In the genomic region with DNA sequence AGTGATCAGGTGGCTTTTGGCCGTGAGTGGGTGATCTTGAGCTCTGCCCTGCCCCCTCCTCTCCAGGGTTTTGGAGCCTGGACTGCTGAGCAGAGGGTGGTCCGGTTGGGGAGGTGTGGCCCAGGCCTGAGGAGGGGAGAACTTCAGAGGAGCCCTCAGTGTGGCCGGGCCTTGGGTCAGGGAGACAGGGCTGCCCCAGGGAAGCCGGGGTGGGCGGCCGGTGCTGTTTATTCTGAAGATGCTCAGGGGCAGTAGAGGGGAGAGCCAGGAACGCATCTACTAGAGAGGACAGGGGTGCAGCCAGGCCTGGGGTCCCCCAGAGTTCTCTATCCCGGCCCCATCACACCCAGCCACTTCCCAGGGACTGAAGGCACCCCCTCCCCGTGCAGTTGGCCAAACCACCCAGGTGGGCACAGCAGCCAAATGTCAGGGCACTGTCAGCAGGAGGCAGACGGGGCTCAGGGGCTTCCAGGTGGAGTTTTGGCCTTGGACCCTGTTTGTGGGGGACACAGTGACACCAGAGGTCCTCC, we compare ENCODE assay signal across 10 cellular contexts. TPM values are rescaled to one million over a fixed set of nuclear protein-coding genes. Genes with fewer than 3 reads are reported as not detected.
DNase-seq lines count a peak whose midpoint lies in the region; ATAC-seq, FAIRE-seq and TF ChIP-seq lines count a peak whose summit lies in the region.
"Had no signal": no experiment of that assay in that cellular context is flagged by ENCODE, and none has a peak within 500 bp of the region (broad histone marks: within the 10 kb centered on the region; RNA-seq: fewer than 3 reads in every experiment).

No MANE protein-coding gene starts in this region.

- H3K4me2 ChIP-seq in Karpas-422 (ENCODE audit: low read depth, low read length, poor library complexity, severe bottlenecking) = peak overlapping the region; percentile 65

- no peak overlapping the region for H2AFZ ChIP-seq in Karpas-422 (ENCODE audit: low read length)

- no peaks in the 10 kb centered on the region for H4K20me1 ChIP-seq in Karpas-422 (ENCODE audit: insufficient read depth, low read depth, low read length)

- TF ChIP-seq CTCF in astrocyte of the spinal cord (IDR thresholded peaks at IDR 0.05; ENCODE audit: low read depth, low read length) = no peak
- no peak for TF ChIP-seq CTCF in natural killer cell (IDR thresholded peaks at IDR 0.05)
- TF ChIP-seq CTCF in vagina (IDR thresholded peaks at IDR 0.05) = no peak

- H3K4me1 Mint-ChIP-seq in CD8-positive, alpha-beta memory T cell = peaks cover 7 to 22% (median 9%) of the 10 kb centered on the region in 3 donors
- H3K4me1 Mint-ChIP-seq in natural killer cell = peaks cover 7 to 16% of the 10 kb centered on the region in 2 donors

- H3K4me3 Mint-ChIP-seq in CD8-positive, alpha-beta memory T cell = peak overlapping the region; percentile 34 to 77 (median 71)
- H3K4me3 Mint-ChIP-seq in natural killer cell = peak overlapping the region; percentile 85

- CTCF ChIA-PET in CD8-positive, alpha-beta memory T cell (lab: Charles Lee) = no interaction called here

- H3K27ac Mint-ChIP-seq in CD8-positive, alpha-beta memory T cell = no peak overlapping the region
- H3K27ac Mint-ChIP-seq in natural killer cell = no peak overlapping the region

- H3K36me3 Mint-ChIP-seq in CD8-positive, alpha-beta memory T cell = no peaks in the 10 kb centered on the region
- H3K36me3 Mint-ChIP-seq in natural killer cell = no peaks in the 10 kb centered on the region

- no peaks in the 10 kb centered on the region for H3K9me2 ChIP-seq in Karpas-422 (replicated peaks; ENCODE audit: insufficient read depth, low read length)

- in situ Hi-C loops in astrocyte of the spinal cord (cut with HindIII; ENCODE audit: low sequenced_read_pairs) = no loop called here

- no peaks in the 10 kb centered on the region for H3K27me3 ChIP-seq in CD8-positive, alpha-beta memory T cell (ENCODE audit: insufficient read depth, low read length, poor library complexity, severe bottlenecking)
- no peaks in the 10 kb centered on the region for H3K27me3 ChIP-seq in Karpas-422 (ENCODE audit: low read length)
- no peaks in the 10 kb centered on the region for H3K27me3 ChIP-seq in vagina

- H3K4me3 ChIP-seq in CD8-positive, alpha-beta memory T cell (ENCODE audit: low read length) = no peak overlapping the region
- H3K4me3 ChIP-seq in Karpas-422 (ENCODE audit: low read length) (peak overlapping the region; percentile 61), astrocyte of the spinal cord (ENCODE audit: low read depth, low read length) (peak overlapping the region; percentile 21), vagina (no peak overlapping the region)

- peaks cover 9% of the 10 kb centered on the region for H3K4me1 ChIP-seq in CD8-positive, alpha-beta memory T cell (ENCODE audit: insufficient read depth, low read length)
- H3K4me1 ChIP-seq in Karpas-422 (ENCODE audit: low read length) = peaks cover 25% of the 10 kb centered on the region
- H3K4me1 ChIP-seq in vagina = peaks cover 13% of the 10 kb centered on the region

- POLR2A ChIA-PET in CD8-positive, alpha-beta memory T cell (lab: Charles Lee) = no interaction called here

- intact Hi-C loops in natural killer cell (cut with micrococcal nuclease) = loop anchor here (1.0 kb wide), 1 partner anchor 104 kb away; no protein-coding TSS in a partner anchor
- intact Hi-C loops in vagina (cut with DNase I) = no loop called here

- H3K27ac ChIP-seq in CD8-positive, alpha-beta memory T cell (ENCODE audit: low read depth, low read length) = no peak overlapping the region
- H3K27ac ChIP-seq in Karpas-422 (ENCODE audit: low read length) = no peak overlapping the region
- no peak overlapping the region for H3K27ac ChIP-seq in vagina

- no peaks in the 10 kb centered on the region for H3K36me3 ChIP-seq in CD8-positive, alpha-beta memory T cell (ENCODE audit: insufficient read depth, low read length)
- H3K36me3 ChIP-seq in Karpas-422 (ENCODE audit: insufficient read depth, low read length) = no peaks in the 10 kb centered on the region
- no peaks in the 10 kb centered on the region for H3K36me3 ChIP-seq in vagina

- H3K9me3 ChIP-seq in CD8-positive, alpha-beta memory T cell (ENCODE audit: low read length) = no peaks in the 10 kb centered on the region
- H3K9me3 ChIP-seq in Karpas-422 (ENCODE audit: low read length) (no peaks in the 10 kb centered on the region), vagina (no peaks in the 10 kb centered on the region)

- DNase-seq in CD8-positive, alpha-beta memory T cell = peak in 1 of 5 donors; percentile 43
- DNase-seq in Karpas-422 = no peak
- no peak for DNase-seq in astrocyte of the spinal cord (ENCODE audit: low read depth, low spot score)
- no peak for DNase-seq in natural killer cell
- no peak for DNase-seq in GM19239 (ENCODE audit: insufficient read length, low spot score)
- DNase-seq in vagina (ENCODE audit: extremely low spot score in 2 of 2) = no peak
- no peak for DNase-seq in GM12891 (ENCODE audit: insufficient read length, low spot score)

- H3K27me3 Mint-ChIP-seq in CD8-positive, alpha-beta memory T cell = peaks cover 9 to 18% of the 10 kb centered on the region in 2 donors
- H3K27me3 Mint-ChIP-seq in natural killer cell (ENCODE audit: low read depth in 2 of 2) = peaks cover 0 to 8% of the 10 kb centered on the region in 2 donors

- TF ChIP-seq POLR2A in vagina (IDR thresholded peaks at IDR 0.05) = no peak
- TF ChIP-seq POLR2A in GM12891 (IDR thresholded peaks at IDR 0.05; ENCODE audit: low read depth, low read length) = no peak

- H3K9ac ChIP-seq in Karpas-422 (ENCODE audit: low read length) = peak overlapping the region; percentile 61

- ATAC-seq in natural killer cell (no peak), HG02973 (IDR thresholded peaks at IDR 0.05; ENCODE audit: unreplicated experiment) (no peak)

- no peaks in the 10 kb centered on the region for H3K79me2 ChIP-seq in Karpas-422 (ENCODE audit: low read length)

- H3K9me3 Mint-ChIP-seq in CD8-positive, alpha-beta memory T cell = no peaks in the 10 kb centered on the region
- no peaks in the 10 kb centered on the region for H3K9me3 Mint-ChIP-seq in natural killer cell

- FAIRE-seq in GM19239 (lab: Jason Lieb, UNC) = no peak
- FAIRE-seq in GM12891 (lab: Jason Lieb, UNC) = no peak

TF ChIP-seq in GM12891, 5 proteins besides CTCF, POLR2A, EP300 and RAD21:
- TF ChIP-seq PAX5 (IDR thresholded peaks at IDR 0.05; ENCODE audit: insufficient read depth, low read length, severe bottlenecking) (no peak), POLR2AphosphoS5 (IDR thresholded peaks at IDR 0.05; ENCODE audit: low read depth, low read length) (no peak)

RNA-seq across cellular contexts. Expression of a gene that starts 1.0 kb away (rescaled TPM):
- total RNA-seq in CD8-positive, alpha-beta memory T cell = under 1 TPM in 1 of 2 experiments, not detected in 1; 0.24 TPM
- polyA plus RNA-seq in CD8-positive, alpha-beta memory T cell = not detected
- 2.8 and 4.1 TPM in 2 replicates for total RNA-seq in Karpas-422 (2014; rRNA removed; shearing (Covaris generic); ENCODE audit: low replicate concordance)
- 1 to 10 TPM in 2 of 3 donors, under 1 TPM in 1; 0.33 to 4.8 (median 4.3) TPM for total RNA-seq in natural killer cell
- total RNA-seq in vagina = not detected
- polyA plus RNA-seq in GM12891 (2012; ENCODE audit: low read depth, missing spikeins) = not detected
- total RNA-seq: T-helper 1 cell treated with Interleukin-12 subunit alpha and Interleukin-12 subunit beta and Interleukin-4 antibody, amounts not matched to agents 30 ng/mL and 1 ng/mL, for 36 hours had no signal
- polyA plus RNA-seq: neural cell had no signal

RNA-seq across cellular contexts. Expression of a gene that starts 21.3 kb away (rescaled TPM):
- total RNA-seq in CD8-positive, alpha-beta memory T cell = not detected
- not detected for polyA plus RNA-seq in CD8-positive, alpha-beta memory T cell
- total RNA-seq in Karpas-422 (2014; rRNA removed; shearing (Covaris generic); ENCODE audit: low replicate concordance) = not detected in 2 replicates
- not detected for total RNA-seq in natural killer cell
- 0.25 TPM for total RNA-seq in vagina
- not detected for polyA plus RNA-seq in GM12891 (2012; ENCODE audit: low read depth, missing spikeins)
- total RNA-seq: T-helper 1 cell treated with Interleukin-12 subunit alpha and Interleukin-12 subunit beta and Interleukin-4 antibody, amounts not matched to agents 30 ng/mL and 1 ng/mL, for 36 hours had no signal
- polyA plus RNA-seq: neural cell had no signal

RNA-seq across cellular contexts. Expression of a gene that starts 43.8 kb away (rescaled TPM):
- total RNA-seq in CD8-positive, alpha-beta memory T cell = 10 to 100 TPM; 61.9 to 66.2 TPM
- polyA plus RNA-seq in CD8-positive, alpha-beta memory T cell = 39.7 TPM
- 36.8 and 50.7 TPM in 2 replicates for total RNA-seq in Karpas-422 (2014; rRNA removed; shearing (Covaris generic); ENCODE audit: low replicate concordance)
- total RNA-seq in natural killer cell (100 to 1,000 TPM; 146 to 200 (median 183) TPM), vagina (62.6 TPM)
- 23.0 TPM for polyA plus RNA-seq in GM12891 (2012; ENCODE audit: low read depth, missing spikeins)

RNA-seq across cellular contexts. Expression of a gene that starts 59.6 kb away (rescaled TPM):
- total RNA-seq in CD8-positive, alpha-beta memory T cell = not detected
- not detected for polyA plus RNA-seq in CD8-positive, alpha-beta memory T cell
- 1.0 TPM in 2 replicates for total RNA-seq in Karpas-422 (2014; rRNA removed; shearing (Covaris generic); ENCODE audit: low replicate concordance)
- total RNA-seq in natural killer cell (not detected), vagina (0.74 TPM)
- polyA plus RNA-seq in GM12891 (2012; ENCODE audit: low read depth, missing spikeins) = 1.2 TPM

Comparison
In these comparisons a context has a peak if more than half of its experiments do, and no peak if none do; other contexts are left out.
1. H3K4me3 ChIP-seq: peak in Karpas-422 (single experiment) and astrocyte of the spinal cord (single experiment); none in CD8-positive, alpha-beta memory T cell (single experiment) and vagina (0 of 2).